Comparison of ENCODE assay signal across 8 cellular contexts in the genomic region with DNA sequence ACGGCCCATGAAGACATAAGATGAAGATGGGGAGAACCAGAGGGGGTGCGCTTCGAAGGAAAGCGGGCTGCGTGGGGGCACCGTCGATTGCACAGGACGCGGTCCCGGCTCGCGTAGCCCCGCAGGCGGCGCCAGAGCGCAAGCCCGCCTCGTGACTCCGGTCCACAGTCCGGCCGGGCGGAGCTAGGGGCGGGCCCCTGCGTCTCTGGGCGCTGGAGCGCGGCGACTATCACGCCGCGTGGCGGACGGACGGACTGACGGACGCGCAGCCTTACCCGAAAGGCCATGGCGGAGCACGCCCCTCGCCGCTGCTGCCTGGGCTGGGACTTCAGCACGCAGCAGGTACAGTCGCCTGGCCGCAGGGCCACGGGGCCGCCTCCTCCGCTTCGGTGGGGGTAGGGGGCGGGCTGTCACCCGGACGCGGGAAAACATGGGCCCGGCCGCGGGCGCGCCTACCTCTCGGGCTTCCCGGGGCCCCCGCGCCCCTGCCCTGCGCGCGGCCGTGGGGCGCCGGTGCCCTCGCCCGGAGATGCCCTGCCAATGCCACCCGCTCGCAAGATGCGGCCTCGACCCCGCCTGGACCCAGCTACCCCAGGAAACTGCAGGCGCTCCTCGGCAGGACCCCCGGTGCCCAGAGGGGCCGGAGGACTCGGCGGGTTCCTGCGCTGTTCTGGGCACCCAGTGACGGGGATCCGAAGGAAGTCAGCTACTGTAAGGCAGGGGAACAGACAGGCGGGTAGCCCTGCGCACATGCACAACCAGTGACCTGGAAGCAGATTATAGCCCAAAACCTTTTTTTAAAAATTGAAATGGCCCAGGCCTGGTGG. TPM values are rescaled to one million over a fixed set of nuclear protein-coding genes. Genes with fewer than 3 reads are reported as not detected.
DNase-seq lines count a peak whose midpoint lies in the region; TF ChIP-seq lines count a peak whose summit lies in the region.

A gene (plus strand): TSS at position 202 of the 827 bp plus-strand sequence. CDS start 84 bp downstream, at position 286.

- H3K23ac ChIP-seq in H9 (ENCODE audit: insufficient read length, low read depth, low read length): no peak within 1 kb of the TSS

- no peak within 1 kb of the TSS for H4K5ac ChIP-seq in H9 (ENCODE audit: insufficient read length, low read depth, low read length)

- H3K18ac ChIP-seq in H9 (ENCODE audit: insufficient read length, low read depth, low read length): no peak within 1 kb of the TSS

- no peaks in the 10 kb centered on the region for H3K79me1 ChIP-seq in H9 (ENCODE audit: insufficient read depth, low read depth, low read length, poor library complexity, severe bottlenecking)

- H3K23me2 ChIP-seq in H9 (ENCODE audit: insufficient read length, low read depth, low read length, poor library complexity, severe bottlenecking): no peaks in the 10 kb centered on the region

- H3K9ac ChIP-seq in H9 (ENCODE audit: extremely low read depth, insufficient read length, low read length): no peak within 1 kb of the TSS

- peak within 1 kb of the TSS; percentile 87 for H3K4me3 ChIP-seq in GM12864 (ENCODE audit: low read depth, low read length)
- H3K4me3 ChIP-seq in hepatocyte: peak within 1 kb of the TSS; percentile 87

- H3K4me2 ChIP-seq in H9 (ENCODE audit: insufficient read depth, insufficient read length, low read length): peak within 1 kb of the TSS; percentile 59
- H3K4me2 ChIP-seq in hepatocyte: peak within 1 kb of the TSS; percentile 96

- no peaks in the 10 kb centered on the region for H3K9me2 ChIP-seq in hepatocyte (replicated peaks; ENCODE audit: insufficient read depth)

- WGBS in H9 (ENCODE audit: extremely low coverage, insufficient read length, low lambda C conversion rate): no CpG with 5 or more reads among the region's 86 CpGs
- WGBS in hepatocyte (ENCODE audit: low lambda C conversion rate, missing lambda C conversion rate): 2% methylated on average over 67 of the region's 86 CpGs

- no peak within 1 kb of the TSS for H2BK15ac ChIP-seq in H9 (ENCODE audit: low read depth, low read length)

- H3K4ac ChIP-seq in H9 (ENCODE audit: low read depth, low read length): no peak within 1 kb of the TSS

- peak within 1 kb of the TSS; percentile 59; the same call in 1 of the 2 replicates for H3K14ac ChIP-seq in H9 (ENCODE audit: insufficient read depth, low read length)

- H2AK5ac ChIP-seq in H9 (ENCODE audit: insufficient read length, low read length): no peak within 1 kb of the TSS

- H3K36me3 ChIP-seq in hepatocyte (replicated peaks; ENCODE audit: insufficient read depth, low read depth): no peaks in the 10 kb centered on the region

- DNase-seq in GM12864 (ENCODE audit: low read depth): peak; percentile 37
- peak; percentile 78 for DNase-seq in H9
- peak; percentile 87 for DNase-seq in LoVo (ENCODE audit: low spot score)
- DNase-seq in T-helper 1 cell: peak; percentile 33 to 82 (median 57)
- DNase-seq in amygdala (lab: John Stamatoyannopoulos, UW): peak in 55 of 56 donors; percentile 9 to 87 (median 62)
- DNase-seq in hepatocyte (ENCODE audit: low spot score): peak; percentile 96
- DNase-seq in retina: peak; percentile 94
- no peak for DNase-seq in NAMALWA (ENCODE audit: low spot score)

- no peak within 1 kb of the TSS for H2BK12ac ChIP-seq in H9 (ENCODE audit: insufficient read length, low read depth, low read length)

- H3K27ac Mint-ChIP-seq in H9: no peak within 1 kb of the TSS; a peak in 1 of 7 replicates

- H2BK5ac ChIP-seq in H9 (ENCODE audit: insufficient read length, low read length): no peak within 1 kb of the TSS

- H3K27ac ChIP-seq in H9 (ENCODE audit: insufficient read length, low read depth, low read length): no peak within 1 kb of the TSS
- H3K27ac ChIP-seq in hepatocyte: peak within 1 kb of the TSS; percentile 67

- H4K8ac ChIP-seq in H9 (replicated peaks; ENCODE audit: insufficient read length, low read depth, low read length): no peak within 1 kb of the TSS

- no peak within 1 kb of the TSS for H3T11ph ChIP-seq in H9 (ENCODE audit: low read length)

- H3K4me3 Mint-ChIP-seq in H9: peak within 1 kb of the TSS; percentile 68 to 79

- H3K4me1 ChIP-seq in H9 (ENCODE audit: insufficient read depth, low read length) (no peaks in the 10 kb centered on the region), hepatocyte (ENCODE audit: insufficient read depth) (no peaks in the 10 kb centered on the region)

- H2AFZ ChIP-seq in H9 (ENCODE audit: low read length): no peak within 1 kb of the TSS
- H2AFZ ChIP-seq in hepatocyte: peak within 1 kb of the TSS; percentile 98

- no peak within 1 kb of the TSS for H2BK20ac ChIP-seq in H9 (ENCODE audit: low read depth, low read length, poor library complexity, severe bottlenecking)

- peaks cover 28% of the 10 kb centered on the region for H3K27me3 Mint-ChIP-seq in H9 (ENCODE audit: low read depth)

- peak; percentile 87 for TF ChIP-seq CTCF in GM12864 (IDR thresholded peaks at IDR 0.05; ENCODE audit: low read depth, low read length, missing control alignments)
- TF ChIP-seq CTCF in H9 (conservative IDR thresholded peaks at IDR 0.05): peak; percentile 80
- TF ChIP-seq CTCF in hepatocyte (IDR thresholded peaks at IDR 0.05; ENCODE audit: poor library complexity): peak; percentile 84

- H3K36me3 Mint-ChIP-seq in H9 (ENCODE audit: insufficient read depth in 1 of 3, low read depth in 3 of 3): peaks cover 0 to 3% (median 2%) of the 10 kb centered on the region in 3 experiments; a peak in 5 of 7 replicates

- no peaks in the 10 kb centered on the region for H3K27me3 ChIP-seq in H9 (ENCODE audit: insufficient read depth, low read length)
- H3K27me3 ChIP-seq in hepatocyte: no peaks in the 10 kb centered on the region

- no peaks in the 10 kb centered on the region for H4K20me1 ChIP-seq in H9 (ENCODE audit: control insufficient read depth, insufficient read depth, insufficient read length)
- H4K20me1 ChIP-seq in hepatocyte (ENCODE audit: insufficient read depth, poor library complexity, severe bottlenecking): no peaks in the 10 kb centered on the region

- no peaks in the 10 kb centered on the region for H3K79me2 ChIP-seq in H9 (ENCODE audit: insufficient read depth, low read length)
- peaks cover 12% of the 10 kb centered on the region for H3K79me2 ChIP-seq in hepatocyte

- H3K9me3 ChIP-seq in H9 (ENCODE audit: control insufficient read depth, low read depth, low read length) (no peaks in the 10 kb centered on the region), hepatocyte (ENCODE audit: low read depth) (no peaks in the 10 kb centered on the region)

- H3K56ac ChIP-seq in H9 (ENCODE audit: insufficient read length, low read depth, low read length): no peak within 1 kb of the TSS

- peaks cover 0 to 4% of the 10 kb centered on the region in 2 experiments; a peak in 2 of 5 replicates for H3K9me3 Mint-ChIP-seq in H9

- H4K91ac ChIP-seq in H9 (ENCODE audit: insufficient read length, low read depth, low read length): no peak within 1 kb of the TSS

- H3K4me1 Mint-ChIP-seq in H9: no peaks in the 10 kb centered on the region; a peak in 1 of 4 replicates

- no peak within 1 kb of the TSS for H2BK120ac ChIP-seq in H9 (ENCODE audit: low read depth, low read length, poor library complexity, severe bottlenecking)

RNA-seq across cellular contexts. Expression of the gene that starts here (rescaled TPM):
- total RNA-seq in H9 (2021) (2.4 and 2.6 TPM in 2 replicates), hepatocyte (7.1 and 8.2 TPM in 2 replicates)
- polyA plus RNA-seq in hepatocyte: 5.5 and 12.5 TPM in 2 replicates
